10 cellular contexts compared by ENCODE assay signal in genomic region chr6:44001318-44001868, GRCh38.
DNase-seq lines count a peak whose midpoint lies in the region; ATAC-seq and TF ChIP-seq lines count a peak whose summit lies in the region.
"Had no signal": no experiment of that assay in that cellular context is flagged by ENCODE, and none has a peak within 500 bp of the region (broad histone marks: within the 10 kb centered on the region; RNA-seq: fewer than 3 reads in every experiment).

No MANE protein-coding gene starts in this region.

- no peaks in the 10 kb centered on the region for H3K9me3 Mint-ChIP-seq in activated naive CD4-positive, alpha-beta T cell treated with anti-CD3 and anti-CD28 coated beads, Interleukin-2, amount 10 ng/mL, durations not matched to agents 7 days and 5 days
- no peaks in the 10 kb centered on the region for H3K9me3 Mint-ChIP-seq in activated naive CD8-positive, alpha-beta T cell (ENCODE audit: low read depth)

- H3K27ac Mint-ChIP-seq in activated naive CD4-positive, alpha-beta T cell treated with anti-CD3 and anti-CD28 coated beads, Interleukin-2, amount 10 ng/mL, durations not matched to agents 7 days and 5 days = no peak overlapping the region
- no peak overlapping the region for H3K27ac Mint-ChIP-seq in activated naive CD8-positive, alpha-beta T cell

- no peaks in the 10 kb centered on the region for H3K79me2 ChIP-seq in KMS-11 (ENCODE audit: insufficient read depth, low read depth)

- H3K27ac ChIP-seq in KMS-11 = no peak overlapping the region
- H3K27ac ChIP-seq in left lung = peak overlapping the region; percentile 41 to 75
- H3K27ac ChIP-seq: thoracic aorta had no signal

- TF ChIP-seq CTCF in KMS-11 (conservative IDR thresholded peaks at IDR 0.05; ENCODE audit: low read depth, low read length) = peak; percentile 25; the same call in 1 of the 2 replicates
- peak in 1 of 2 donors; percentile 38 for TF ChIP-seq CTCF in left lung (IDR thresholded peaks at IDR 0.05)

- no peaks in the 10 kb centered on the region for H3K9me3 ChIP-seq in left lung
- H3K9me3 ChIP-seq: HAP-1, thoracic aorta had no signal

- H3K27me3 Mint-ChIP-seq in activated naive CD4-positive, alpha-beta T cell treated with anti-CD3 and anti-CD28 coated beads, Interleukin-2, amount 10 ng/mL, durations not matched to agents 7 days and 5 days = peaks cover 78% of the 10 kb centered on the region
- H3K27me3 Mint-ChIP-seq in activated naive CD8-positive, alpha-beta T cell = peaks cover 13% of the 10 kb centered on the region

- no peak overlapping the region for H2AFZ ChIP-seq in KMS-11 (ENCODE audit: low read depth)

- ATAC-seq in left lung (peak; percentile 73), GM19351 (IDR thresholded peaks at IDR 0.05; ENCODE audit: unreplicated experiment) (no peak), HG02852 (IDR thresholded peaks at IDR 0.05; ENCODE audit: unreplicated experiment) (no peak)

- H3K27me3 ChIP-seq in KMS-11 (ENCODE audit: insufficient read depth, low read depth) (no peaks in the 10 kb centered on the region; the same call in 1 of the 2 replicates), left lung (peaks cover 8 to 70% of the 10 kb centered on the region in 2 donors)

- no peaks in the 10 kb centered on the region for H3K4me1 ChIP-seq in KMS-11 (ENCODE audit: low read depth, poor library complexity, severe bottlenecking)
- peaks cover 0 to 25% of the 10 kb centered on the region in 2 donors for H3K4me1 ChIP-seq in left lung
- H3K4me1 ChIP-seq: HAP-1 had no signal

- H3K4me3 ChIP-seq in KMS-11 (IDR thresholded peaks at IDR 0.05; ENCODE audit: insufficient read depth, low read depth, low read length) (no peak overlapping the region), left lung (peak overlapping the region; percentile 21 to 22)
- H3K4me3 ChIP-seq: HAP-1 had no signal

- H3K36me3 Mint-ChIP-seq in activated naive CD4-positive, alpha-beta T cell treated with anti-CD3 and anti-CD28 coated beads, Interleukin-2, amount 10 ng/mL, durations not matched to agents 7 days and 5 days = no peaks in the 10 kb centered on the region
- no peaks in the 10 kb centered on the region for H3K36me3 Mint-ChIP-seq in activated naive CD8-positive, alpha-beta T cell

- CTCF ChIA-PET in activated naive CD4-positive, alpha-beta T cell treated with anti-CD3 and anti-CD28 coated beads, Interleukin-2, amount 10 ng/mL, durations not matched to agents 7 days and 5 days (lab: Charles Lee) = interaction anchor here (0.9 to 1.5 kb wide), 5 partner anchors 10 to 232 kb away, joined by 3 to 6 read pairs (median 3); no protein-coding TSS in a partner anchor

- H3K4me2 ChIP-seq in KMS-11 = no peak overlapping the region

- H3K9ac ChIP-seq in KMS-11 = no peak overlapping the region

- no peak for DNase-seq in activated naive CD4-positive, alpha-beta T cell treated with anti-CD3 and anti-CD28 coated beads, Interleukin-2, amount 10 ng/mL, durations not matched to agents 7 days and 5 days
- no peak for DNase-seq in activated naive CD4-positive, alpha-beta T cell (lab: John Stamatoyannopoulos, UW)
- peak in 1 of 2 donors; percentile 12 for DNase-seq in left lung
- no peak for DNase-seq in effector CD4-positive, alpha-beta T cell

- H4K20me1 ChIP-seq in KMS-11 (ENCODE audit: insufficient read depth) = no peaks in the 10 kb centered on the region

- peak overlapping the region; percentile 47 for H3K4me3 Mint-ChIP-seq in activated naive CD4-positive, alpha-beta T cell treated with anti-CD3 and anti-CD28 coated beads, Interleukin-2, amount 10 ng/mL, durations not matched to agents 7 days and 5 days
- peak overlapping the region; percentile 47 for H3K4me3 Mint-ChIP-seq in activated naive CD8-positive, alpha-beta T cell

- H3K36me3 ChIP-seq in KMS-11 (ENCODE audit: insufficient read depth) (no peaks in the 10 kb centered on the region), left lung (no peaks in the 10 kb centered on the region)
- H3K36me3 ChIP-seq: HAP-1, thoracic aorta had no signal

- intact Hi-C loops in left lung (cut with DNase I) = no loop called here

- H3K4me1 Mint-ChIP-seq in activated naive CD4-positive, alpha-beta T cell treated with anti-CD3 and anti-CD28 coated beads, Interleukin-2, amount 10 ng/mL, durations not matched to agents 7 days and 5 days = peaks cover 29% of the 10 kb centered on the region
- peaks cover 9% of the 10 kb centered on the region for H3K4me1 Mint-ChIP-seq in activated naive CD8-positive, alpha-beta T cell (ENCODE audit: low read depth)
